Comparison of ENCODE assay signal across 1 cellular context in the genomic region with DNA sequence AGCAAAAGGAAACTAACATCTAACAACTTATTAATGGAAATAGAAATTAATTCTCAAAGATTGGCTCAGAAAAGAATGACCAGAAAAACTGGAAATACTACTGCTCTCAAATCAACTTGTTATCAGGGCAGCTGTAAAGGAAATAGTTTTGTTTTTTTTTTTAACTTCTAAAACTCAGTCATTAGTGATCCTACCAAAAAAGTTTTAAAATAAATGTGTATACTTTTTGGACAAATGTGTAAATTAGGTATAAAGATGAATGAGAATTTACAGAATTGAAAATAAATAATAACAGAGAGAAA.
TF ChIP-seq lines count a peak whose summit lies in the region.

No MANE protein-coding gene starts in this region.

TF ChIP-seq in H1, 55 proteins besides CTCF, POLR2A, EP300 and RAD21:
- no peak for TF ChIP-seq CHD2 (IDR thresholded peaks at IDR 0.05; ENCODE audit: low read length)
- TF ChIP-seq TAF1 (IDR thresholded peaks at IDR 0.05; ENCODE audit: low read depth, low read length): no peak
- no peak for TF ChIP-seq CHD1 (IDR thresholded peaks at IDR 0.05; ENCODE audit: low read depth, low read length)
- TF ChIP-seq TEAD4 (IDR thresholded peaks at IDR 0.05; ENCODE audit: low read depth, low read length): no peak
- TF ChIP-seq BRCA1 (IDR thresholded peaks at IDR 0.05; ENCODE audit: low read depth, low read length): no peak
- TF ChIP-seq GTF2F1 (IDR thresholded peaks at IDR 0.05; ENCODE audit: borderline replicate concordance, low read depth, low read length): no peak
- TF ChIP-seq FOSL1 (IDR thresholded peaks at IDR 0.05; ENCODE audit: insufficient read depth, low read depth, low read length): no peak
- TF ChIP-seq SIN3A (conservative IDR thresholded peaks at IDR 0.05 in 1 of 2, IDR thresholded peaks at IDR 0.05 in 1 of 2; ENCODE audit: low read depth in 1 of 2, low read length in 2 of 2): no peak
- TF ChIP-seq TAF7 (optimal IDR thresholded peaks at IDR 0.05; ENCODE audit: borderline replicate concordance, low read depth, low read length): no peak
- TF ChIP-seq BCL11A (IDR thresholded peaks at IDR 0.05; ENCODE audit: low read depth in 2 of 2, low read length in 2 of 2): no peak
